Comparison of ENCODE assay signal across 1 cellular context in genomic region chr22:41284465-41284864, GRCh38.
TF ChIP-seq lines count a peak whose summit lies in the region.

No MANE protein-coding gene starts in this region.

TF ChIP-seq in H1, 55 proteins besides CTCF, POLR2A, EP300 and RAD21:
- TF ChIP-seq TEAD4 (IDR thresholded peaks at IDR 0.05; ENCODE audit: low read depth, low read length) (no peak), EZH2 (IDR thresholded peaks at IDR 0.05; ENCODE audit: low read depth, low read length, severe bottlenecking) (no peak), BCL11A (IDR thresholded peaks at IDR 0.05; ENCODE audit: low read depth in 2 of 2, low read length in 2 of 2) (no peak)
